Comparison of ENCODE assay signal across 22 cellular contexts in the genomic region with DNA sequence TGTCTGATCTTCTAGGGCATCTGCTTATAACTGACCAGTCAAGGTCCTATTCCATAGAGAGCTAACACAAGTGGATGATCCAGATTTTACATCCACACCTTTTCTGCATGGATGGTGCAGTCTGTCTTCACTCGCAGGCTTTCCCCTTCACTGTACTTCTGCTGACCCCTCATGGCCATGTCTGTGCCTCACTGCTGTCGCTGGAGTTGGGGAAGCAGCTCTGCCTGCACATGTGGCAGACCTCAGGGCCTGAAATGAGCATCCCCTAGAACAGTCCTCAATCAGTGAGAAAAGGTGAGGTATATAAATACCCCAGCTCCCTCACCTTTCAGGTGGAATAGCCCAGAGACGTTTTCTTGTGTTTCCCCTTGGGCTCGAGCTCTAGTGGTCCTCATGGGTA.
DNase-seq lines count a peak whose midpoint lies in the region; ATAC-seq, FAIRE-seq and TF ChIP-seq lines count a peak whose summit lies in the region.
"Had no signal": no experiment of that assay in that cellular context is flagged by ENCODE, and none has a peak within 500 bp of the region (broad histone marks: within the 10 kb centered on the region; RNA-seq: fewer than 3 reads in every experiment).

No MANE protein-coding gene starts in this region.

- TF ChIP-seq CTCF in D721Med (IDR thresholded peaks at IDR 0.05; ENCODE audit: insufficient read depth, missing control alignments) (peak; percentile 7), HCT116 (IDR thresholded peaks at IDR 0.05 in 2 of 3, conservative IDR thresholded peaks at IDR 0.05 in 1 of 3; ENCODE audit: borderline replicate concordance in 1 of 3, insufficient read depth in 1 of 3, low read depth in 2 of 3, low read length in 2 of 3) (peak in 1 of 3 experiments; percentile 10; a peak in 1 of 6 replicates), osteocyte (IDR thresholded peaks at IDR 0.05) (no peak), GM13977 (IDR thresholded peaks at IDR 0.05; ENCODE audit: extremely low read depth, insufficient read depth, missing control alignments) (no peak)

- H4K20me1 ChIP-seq in HCT116 (ENCODE audit: insufficient read depth) = no peaks in the 10 kb centered on the region

- peaks cover 51% of the 10 kb centered on the region for H3K27me3 Mint-ChIP-seq in osteocyte (ENCODE audit: unreplicated experiment)

- peak; percentile 38; the same call in 1 of the 2 replicates for TF ChIP-seq RAD21 in HCT116 (IDR thresholded peaks at IDR 0.05; ENCODE audit: low read depth)

- H2AFZ ChIP-seq in HCT116 (ENCODE audit: low read depth, low read length, poor library complexity, severe bottlenecking) = no peak overlapping the region
- H2AFZ ChIP-seq: GM23248 had no signal

- no peaks in the 10 kb centered on the region for H3K36me3 Mint-ChIP-seq in osteocyte (ENCODE audit: unreplicated experiment)
- H3K36me3 Mint-ChIP-seq: activated naive CD4-positive, alpha-beta T cell treated with anti-CD3 and anti-CD28 coated beads, Interleukin-2, amount 10 ng/mL, durations not matched to agents 7 days and 5 days; CD4-positive, CD25-positive, alpha-beta regulatory T cell had no signal

- no peaks in the 10 kb centered on the region for H3K4me1 ChIP-seq in HCT116 (ENCODE audit: control insufficient read depth in 1 of 2, insufficient read depth in 2 of 2, low read length in 2 of 2)

- H3K27ac ChIP-seq in HCT116 (ENCODE audit: low read depth, low read length) = no peak overlapping the region
- H3K27ac ChIP-seq: GM23248 had no signal

- no TSS peak for BruUV-seq in HCT116 (replicated peaks; lab: Mats Ljungman, UMichigan)

- H3K9me3 ChIP-seq in HCT116 (ENCODE audit: control insufficient read depth in 1 of 2, insufficient read depth in 1 of 2, low read depth in 1 of 2, low read length in 2 of 2) = no peaks in the 10 kb centered on the region

- no peaks in the 10 kb centered on the region for H3K79me2 ChIP-seq in HCT116 (ENCODE audit: insufficient read depth, low read length)

- no peak overlapping the region for H3K4me2 ChIP-seq in HCT116 (ENCODE audit: low read length)

- ATAC-seq in HCT116 (peak; percentile 46; the same call in 1 of the 2 replicates), SK-N-SH treated with all-trans-retinoic acid at 6 μM for 48 hours (0 out of 3 replicates have a peak, but pooled peaks have one; percentile 21)
- ATAC-seq: left lobe of liver had no signal

- POLR2A ChIA-PET in HCT116 (lab: Charles Lee) = no interaction called here

- RAD21 ChIA-PET in HCT116 (lab: Charles Lee; ENCODE audit: low non-redundant PET in 1 of 2, low total read pairs in 2 of 2, uncharacterized antibody in 2 of 2, unreplicated experiment in 2 of 2) = no interaction called here

- no peaks in the 10 kb centered on the region for H3K36me3 ChIP-seq in HCT116 (ENCODE audit: control insufficient read depth in 1 of 2, insufficient read depth in 2 of 2, low read length in 2 of 2)

- in situ Hi-C loops in GM13977 (cut with MboI; ENCODE audit: low pct_unique_long_range_greater_than_20kb, low sequenced_read_pairs, unreplicated experiment) = no loop called here

- FAIRE-seq in D721Med (lab: Jason Lieb, UNC) = no peak
- FAIRE-seq: GM12892 had no signal

- intact Hi-C loops in HCT116 (cut with micrococcal nuclease) = no loop called here

- DNase-seq in D721Med (ENCODE audit: insufficient read length, low spot score) (no peak), HCT116 (ENCODE audit: low read depth, low spot score) (no peak), iPS-NIHi7 (ENCODE audit: extremely low spot score) (peak; percentile 18), osteocyte (ENCODE audit: extremely low spot score, unreplicated experiment) (no peak), mesenteric fat pad (ENCODE audit: low spot score) (no peak), NCI-H774 (lab: John Stamatoyannopoulos, UW) (no peak), GM13977 (ENCODE audit: low spot score) (no peak)
- DNase-seq: activated naive CD4-positive, alpha-beta T cell treated with anti-CD3 and anti-CD28 coated beads, Interleukin-2, amount 10 ng/mL, durations not matched to agents 7 days and 5 days; activated T-cell treated with anti-CD3 and anti-CD28 coated beads, Interleukin-2, amount 50 U/mL, for 48 hours; amygdala; CD4-positive, CD25-positive, alpha-beta regulatory T cell; DMS153; GM23248; NCI-H146; NCI-H2171; NCI-H524; nephron progenitor cell; RPMI8226; substantia nigra had no signal

- CTCF ChIA-PET in HCT116 (lab: Charles Lee) = no interaction called here

- no peak overlapping the region for H3K4me3 ChIP-seq in HCT116 (replicated peaks in 1 of 2; ENCODE audit: low read depth in 1 of 2, low read length in 2 of 2)
- H3K4me3 ChIP-seq: GM23248 had no signal

- no peak for TF ChIP-seq POLR2A in HCT116 (IDR thresholded peaks at IDR 0.05; ENCODE audit: borderline replicate concordance, extremely low read depth, insufficient read depth, insufficient read length)

- H3K27me3 ChIP-seq in HCT116 (ENCODE audit: insufficient read depth, low read length) = peaks cover 79% of the 10 kb centered on the region

- no peak overlapping the region for H3K27ac Mint-ChIP-seq in osteocyte (ENCODE audit: unreplicated experiment)
- H3K27ac Mint-ChIP-seq: activated naive CD4-positive, alpha-beta T cell treated with anti-CD3 and anti-CD28 coated beads, Interleukin-2, amount 10 ng/mL, durations not matched to agents 7 days and 5 days; CD4-positive, CD25-positive, alpha-beta regulatory T cell; nephron progenitor cell had no signal

- no peaks in the 10 kb centered on the region for H3K9me3 Mint-ChIP-seq in osteocyte (ENCODE audit: unreplicated experiment)
- H3K9me3 Mint-ChIP-seq: activated naive CD4-positive, alpha-beta T cell treated with anti-CD3 and anti-CD28 coated beads, Interleukin-2, amount 10 ng/mL, durations not matched to agents 7 days and 5 days; nephron progenitor cell had no signal

- H3K4me3 Mint-ChIP-seq in osteocyte (ENCODE audit: unreplicated experiment) = no peak overlapping the region
- H3K4me3 Mint-ChIP-seq: activated naive CD4-positive, alpha-beta T cell treated with anti-CD3 and anti-CD28 coated beads, Interleukin-2, amount 10 ng/mL, durations not matched to agents 7 days and 5 days; CD4-positive, CD25-positive, alpha-beta regulatory T cell; nephron progenitor cell had no signal

- no peaks in the 10 kb centered on the region for H3K4me1 Mint-ChIP-seq in osteocyte (ENCODE audit: unreplicated experiment)
- H3K4me1 Mint-ChIP-seq: activated naive CD4-positive, alpha-beta T cell treated with anti-CD3 and anti-CD28 coated beads, Interleukin-2, amount 10 ng/mL, durations not matched to agents 7 days and 5 days; CD4-positive, CD25-positive, alpha-beta regulatory T cell had no signal

- H3K9ac ChIP-seq in HCT116 (ENCODE audit: low read length) = no peak overlapping the region
- H3K9ac ChIP-seq: GM23248 had no signal

- H3K9me2 ChIP-seq in HCT116 (ENCODE audit: insufficient read depth) = no peaks in the 10 kb centered on the region

TF ChIP-seq in HCT116, 20 proteins besides CTCF, POLR2A, EP300 and RAD21 (continues in another document):
- TF ChIP-seq EGR1 (IDR thresholded peaks at IDR 0.05; ENCODE audit: low read depth) = no peak
- TF ChIP-seq, protein P1, sequence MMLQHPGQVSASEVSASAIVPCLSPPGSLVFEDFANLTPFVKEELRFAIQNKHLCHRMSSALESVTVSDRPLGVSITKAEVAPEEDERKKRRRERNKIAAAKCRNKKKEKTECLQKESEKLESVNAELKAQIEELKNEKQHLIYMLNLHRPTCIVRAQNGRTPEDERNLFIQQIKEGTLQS (IDR thresholded peaks at IDR 0.05) = no peak

TF ChIP-seq in SK-N-SH treated with all-trans-retinoic acid at 6 μM for 48 hours, 23 proteins besides CTCF, POLR2A, EP300 and RAD21 (continues in another document):
- TF ChIP-seq ZNF8 (CRISPR knock-in tag; IDR thresholded peaks at IDR 0.05) (no peak), CSDC2 (CRISPR knock-in tag; IDR thresholded peaks at IDR 0.05) (no peak), BACH2 (CRISPR knock-in tag; IDR thresholded peaks at IDR 0.05; ENCODE audit: borderline replicate concordance) (no peak), ESRRG (CRISPR knock-in tag; IDR thresholded peaks at IDR 0.05) (no peak), TCF4 (CRISPR knock-in tag; IDR thresholded peaks at IDR 0.05; ENCODE audit: borderline replicate concordance) (no peak), ZFP3 (CRISPR knock-in tag; IDR thresholded peaks at IDR 0.05) (no peak), PPARA (CRISPR knock-in tag; IDR thresholded peaks at IDR 0.05; ENCODE audit: borderline replicate concordance) (no peak)
- TF ChIP-seq, protein P2, sequence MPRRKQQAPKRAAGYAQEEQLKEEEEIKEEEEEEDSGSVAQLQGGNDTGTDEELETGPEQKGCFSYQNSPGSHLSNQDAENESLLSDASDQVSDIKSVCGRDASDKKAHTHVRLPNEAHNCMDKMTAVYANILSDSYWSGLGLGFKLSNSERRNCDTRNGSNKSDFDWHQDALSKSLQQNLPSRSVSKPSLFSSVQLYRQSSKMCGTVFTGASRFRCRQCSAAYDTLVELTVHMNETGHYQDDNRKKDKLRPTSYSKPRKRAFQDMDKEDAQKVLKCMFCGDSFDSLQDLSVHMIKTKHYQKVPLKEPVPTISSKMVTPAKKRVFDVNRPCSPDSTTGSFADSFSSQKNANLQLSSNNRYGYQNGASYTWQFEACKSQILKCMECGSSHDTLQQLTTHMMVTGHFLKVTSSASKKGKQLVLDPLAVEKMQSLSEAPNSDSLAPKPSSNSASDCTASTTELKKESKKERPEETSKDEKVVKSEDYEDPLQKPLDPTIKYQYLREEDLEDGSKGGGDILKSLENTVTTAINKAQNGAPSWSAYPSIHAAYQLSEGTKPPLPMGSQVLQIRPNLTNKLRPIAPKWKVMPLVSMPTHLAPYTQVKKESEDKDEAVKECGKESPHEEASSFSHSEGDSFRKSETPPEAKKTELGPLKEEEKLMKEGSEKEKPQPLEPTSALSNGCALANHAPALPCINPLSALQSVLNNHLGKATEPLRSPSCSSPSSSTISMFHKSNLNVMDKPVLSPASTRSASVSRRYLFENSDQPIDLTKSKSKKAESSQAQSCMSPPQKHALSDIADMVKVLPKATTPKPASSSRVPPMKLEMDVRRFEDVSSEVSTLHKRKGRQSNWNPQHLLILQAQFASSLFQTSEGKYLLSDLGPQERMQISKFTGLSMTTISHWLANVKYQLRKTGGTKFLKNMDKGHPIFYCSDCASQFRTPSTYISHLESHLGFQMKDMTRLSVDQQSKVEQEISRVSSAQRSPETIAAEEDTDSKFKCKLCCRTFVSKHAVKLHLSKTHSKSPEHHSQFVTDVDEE (CRISPR knock-in tag; IDR thresholded peaks at IDR 0.05) = no peak
- TF ChIP-seq, protein P3, sequence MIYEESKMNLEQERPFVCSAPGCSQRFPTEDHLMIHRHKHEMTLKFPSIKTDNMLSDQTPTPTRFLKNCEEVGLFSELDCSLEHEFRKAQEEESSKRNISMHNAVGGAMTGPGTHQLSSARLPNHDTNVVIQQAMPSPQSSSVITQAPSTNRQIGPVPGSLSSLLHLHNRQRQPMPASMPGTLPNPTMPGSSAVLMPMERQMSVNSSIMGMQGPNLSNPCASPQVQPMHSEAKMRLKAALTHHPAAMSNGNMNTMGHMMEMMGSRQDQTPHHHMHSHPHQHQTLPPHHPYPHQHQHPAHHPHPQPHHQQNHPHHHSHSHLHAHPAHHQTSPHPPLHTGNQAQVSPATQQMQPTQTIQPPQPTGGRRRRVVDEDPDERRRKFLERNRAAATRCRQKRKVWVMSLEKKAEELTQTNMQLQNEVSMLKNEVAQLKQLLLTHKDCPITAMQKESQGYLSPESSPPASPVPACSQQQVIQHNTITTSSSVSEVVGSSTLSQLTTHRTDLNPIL (CRISPR knock-in tag; IDR thresholded peaks at IDR 0.05; ENCODE audit: low read depth) = no peak
